Comparison of ENCODE assay signal across 1 cellular context in the genomic region with DNA sequence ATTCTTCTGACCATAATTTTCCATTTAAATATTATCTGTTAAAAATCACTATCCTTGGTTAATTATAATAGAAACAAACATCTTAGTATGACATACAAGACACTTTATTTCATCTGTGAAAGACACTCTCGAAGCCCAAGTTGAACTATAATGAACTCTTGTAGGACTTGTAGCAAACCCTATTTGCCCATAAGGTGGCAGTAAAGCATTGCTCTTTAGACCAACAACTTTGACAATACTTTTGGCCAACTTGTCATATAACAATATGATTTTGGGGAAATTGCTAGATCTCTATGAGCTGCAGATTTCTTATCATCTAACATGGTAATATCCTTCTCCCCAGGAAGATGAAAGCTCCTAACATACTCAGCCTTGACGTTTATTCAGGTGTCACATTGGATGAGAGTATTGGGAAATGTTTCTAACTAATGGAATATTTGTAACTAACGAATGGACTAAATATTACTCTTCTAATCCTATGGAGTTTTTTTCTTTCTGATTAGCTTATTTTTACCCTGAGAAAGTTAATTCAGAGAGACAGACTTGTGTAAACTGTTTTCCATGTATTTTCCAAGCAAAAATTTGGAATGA.
TF ChIP-seq lines count a peak whose summit lies in the region.

No MANE protein-coding gene starts in this region.

TF ChIP-seq in HepG2, 621 proteins besides CTCF, POLR2A, EP300 and RAD21 (continued from another document):
- TF ChIP-seq ZC3H4 (CRISPR knock-in tag; IDR thresholded peaks at IDR 0.05; ENCODE audit: borderline replicate concordance), result no peak
TF ChIP-seq in HepG2: peak in this region for 2.
